In genomic region chr19:39319098-39319891, GRCh38 we compare ENCODE assay signal across 1 cellular context.
TF ChIP-seq lines count a peak whose summit lies in the region.

No MANE protein-coding gene starts in this region.

TF ChIP-seq in HepG2, 621 proteins besides CTCF, POLR2A, EP300 and RAD21:
- no peak for TF ChIP-seq CENPT (CRISPR knock-in tag; IDR thresholded peaks at IDR 0.05; ENCODE audit: low read depth)
- TF ChIP-seq FOXP1 (IDR thresholded peaks at IDR 0.05), result 0 out of 2 replicates have a peak, but pooled peaks have one; percentile 21
- TF ChIP-seq FOXP1 (CRISPR knock-in tag; IDR thresholded peaks at IDR 0.05), result no peak
- TF ChIP-seq, protein P1, sequence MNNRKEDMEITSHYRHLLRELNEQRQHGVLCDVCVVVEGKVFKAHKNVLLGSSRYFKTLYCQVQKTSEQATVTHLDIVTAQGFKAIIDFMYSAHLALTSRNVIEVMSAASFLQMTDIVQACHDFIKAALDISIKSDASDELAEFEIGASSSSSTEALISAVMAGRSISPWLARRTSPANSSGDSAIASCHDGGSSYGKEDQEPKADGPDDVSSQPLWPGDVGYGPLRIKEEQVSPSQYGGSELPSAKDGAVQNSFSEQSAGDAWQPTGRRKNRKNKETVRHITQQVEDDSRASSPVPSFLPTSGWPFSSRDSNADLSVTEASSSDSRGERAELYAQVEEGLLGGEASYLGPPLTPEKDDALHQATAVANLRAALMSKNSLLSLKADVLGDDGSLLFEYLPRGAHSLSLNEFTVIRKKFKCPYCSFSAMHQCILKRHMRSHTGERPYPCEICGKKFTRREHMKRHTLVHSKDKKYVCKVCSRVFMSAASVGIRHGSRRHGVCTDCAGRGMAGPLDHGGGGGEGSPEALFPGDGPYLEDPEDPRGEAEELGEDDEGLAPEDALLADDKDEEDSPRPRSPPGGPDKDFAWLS (CRISPR knock-in tag; IDR thresholded peaks at IDR 0.05; ENCODE audit: borderline replicate concordance), result no peak
- TF ChIP-seq, protein P2, sequence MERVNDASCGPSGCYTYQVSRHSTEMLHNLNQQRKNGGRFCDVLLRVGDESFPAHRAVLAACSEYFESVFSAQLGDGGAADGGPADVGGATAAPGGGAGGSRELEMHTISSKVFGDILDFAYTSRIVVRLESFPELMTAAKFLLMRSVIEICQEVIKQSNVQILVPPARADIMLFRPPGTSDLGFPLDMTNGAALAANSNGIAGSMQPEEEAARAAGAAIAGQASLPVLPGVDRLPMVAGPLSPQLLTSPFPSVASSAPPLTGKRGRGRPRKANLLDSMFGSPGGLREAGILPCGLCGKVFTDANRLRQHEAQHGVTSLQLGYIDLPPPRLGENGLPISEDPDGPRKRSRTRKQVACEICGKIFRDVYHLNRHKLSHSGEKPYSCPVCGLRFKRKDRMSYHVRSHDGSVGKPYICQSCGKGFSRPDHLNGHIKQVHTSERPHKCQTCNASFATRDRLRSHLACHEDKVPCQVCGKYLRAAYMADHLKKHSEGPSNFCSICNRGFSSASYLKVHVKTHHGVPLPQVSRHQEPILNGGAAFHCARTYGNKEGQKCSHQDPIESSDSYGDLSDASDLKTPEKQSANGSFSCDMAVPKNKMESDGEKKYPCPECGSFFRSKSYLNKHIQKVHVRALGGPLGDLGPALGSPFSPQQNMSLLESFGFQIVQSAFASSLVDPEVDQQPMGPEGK (CRISPR knock-in tag; IDR thresholded peaks at IDR 0.05), result no peak
- no peak for TF ChIP-seq ZNF646 (CRISPR knock-in tag; IDR thresholded peaks at IDR 0.05)
- TF ChIP-seq HES4 (CRISPR knock-in tag; IDR thresholded peaks at IDR 0.05; ENCODE audit: borderline replicate concordance), result no peak
- no peak for TF ChIP-seq ZNF841 (CRISPR knock-in tag; IDR thresholded peaks at IDR 0.05; ENCODE audit: borderline replicate concordance)
- TF ChIP-seq TCF7 (IDR thresholded peaks at IDR 0.05; ENCODE audit: low read depth), result no peak
- TF ChIP-seq MTERF4 (CRISPR knock-in tag; IDR thresholded peaks at IDR 0.05), result no peak
TF ChIP-seq in HepG2: peak in this region for 1.
